In genomic region chr11:86035164-86035563, GRCh38 we compare ENCODE assay signal across 17 cellular contexts. TPM values are rescaled to one million over a fixed set of nuclear protein-coding genes. Genes with fewer than 3 reads are reported as not detected.
DNase-seq lines count a peak whose midpoint lies in the region; ATAC-seq, FAIRE-seq and TF ChIP-seq lines count a peak whose summit lies in the region.
"Had no signal": no experiment of that assay in that cellular context is flagged by ENCODE, and none has a peak within 500 bp of the region (broad histone marks: within the 10 kb centered on the region; RNA-seq: fewer than 3 reads in every experiment).

No MANE protein-coding gene starts in this region.

- H3K4me1 ChIP-seq in Caco-2 (peaks cover 31% of the 10 kb centered on the region), endodermal cell (ENCODE audit: control insufficient read depth, insufficient read depth, low read length) (no peaks in the 10 kb centered on the region), neutrophil (ENCODE audit: control insufficient read depth in 1 of 2, insufficient read depth in 1 of 2, low read depth in 1 of 2, low read length in 1 of 2) (peaks cover 10 to 31% of the 10 kb centered on the region in 2 experiments), gastroesophageal sphincter (peaks cover 2 to 74% (median 17%) of the 10 kb centered on the region in 3 donors), small intestine (ENCODE audit: control insufficient read depth in 2 of 2, insufficient read depth in 1 of 2, low read depth in 1 of 2, low read length in 1 of 2) (peaks cover 0 to 5% of the 10 kb centered on the region in 2 donors)

- TF ChIP-seq CTCF in Caco-2 (IDR thresholded peaks at IDR 0.05; ENCODE audit: insufficient read depth in 1 of 2, low read depth in 1 of 2, low read length in 1 of 2, severe bottlenecking in 1 of 2, unreplicated experiment in 1 of 2) (no peak), endodermal cell (conservative IDR thresholded peaks at IDR 0.05) (no peak), neutrophil (IDR thresholded peaks at IDR 0.05) (no peak), gastroesophageal sphincter (IDR thresholded peaks at IDR 0.05) (no peak)

- POLR2A ChIA-PET in Caco-2 (lab: Charles Lee), result interaction anchor here (0.7 kb wide), 1 partner anchor 94 kb away, joined by 14 read pairs; no protein-coding TSS in a partner anchor

- H3K27ac Mint-ChIP-seq in Caco-2 (ENCODE audit: unreplicated experiment) (peak overlapping the region; percentile 29), endodermal cell (peak overlapping the region; percentile 54)
- H3K27ac Mint-ChIP-seq: activated naive CD8-positive, alpha-beta T cell treated with anti-CD3 and anti-CD28 coated beads for 36 hours had no signal

- no peaks in the 10 kb centered on the region for H3K9me3 ChIP-seq in Caco-2
- no peaks in the 10 kb centered on the region for H3K9me3 ChIP-seq in endodermal cell (ENCODE audit: control insufficient read depth, low read length)
- H3K9me3 ChIP-seq in neutrophil, result no peaks in the 10 kb centered on the region
- H3K9me3 ChIP-seq in gastroesophageal sphincter, result no peaks in the 10 kb centered on the region
- no peaks in the 10 kb centered on the region for H3K9me3 ChIP-seq in small intestine (ENCODE audit: control insufficient read depth, low read depth)
- H3K9me3 ChIP-seq: Peyer's patch, SK-N-SH, suprapubic skin had no signal

- H3K4me3 Mint-ChIP-seq in Caco-2 (ENCODE audit: unreplicated experiment) (no peak overlapping the region), endodermal cell (no peak overlapping the region)
- H3K4me3 Mint-ChIP-seq: activated naive CD8-positive, alpha-beta T cell treated with anti-CD3 and anti-CD28 coated beads for 36 hours had no signal

- H3K27me3 Mint-ChIP-seq in Caco-2 (ENCODE audit: insufficient read depth, unreplicated experiment) (no peaks in the 10 kb centered on the region), endodermal cell (ENCODE audit: insufficient read depth) (no peaks in the 10 kb centered on the region)
- H3K27me3 Mint-ChIP-seq: activated naive CD8-positive, alpha-beta T cell treated with anti-CD3 and anti-CD28 coated beads for 36 hours had no signal

- BruUV-seq in Caco-2 (replicated peaks; lab: Mats Ljungman, UMichigan), result no TSS peak

- intact Hi-C loops in Caco-2 (cut with micrococcal nuclease; ENCODE audit: unreplicated experiment), result loop anchor here (2.0 kb wide), 1 partner anchor 184 kb away; no protein-coding TSS in a partner anchor

- H3K27ac ChIP-seq in endodermal cell (ENCODE audit: low read depth, low read length), result no peak overlapping the region
- peak overlapping the region; percentile 28 for H3K27ac ChIP-seq in neutrophil
- H3K27ac ChIP-seq in gastroesophageal sphincter, result no peak overlapping the region
- H3K27ac ChIP-seq in small intestine (ENCODE audit: low read depth in 1 of 2, low read length in 1 of 2), result no peak overlapping the region
- H3K27ac ChIP-seq: Peyer's patch, suprapubic skin had no signal

- H3K36me3 Mint-ChIP-seq in Caco-2 (ENCODE audit: insufficient read depth, unreplicated experiment) (peaks cover 57% of the 10 kb centered on the region), endodermal cell (ENCODE audit: low read depth) (peaks cover 13% of the 10 kb centered on the region)

- H3K27me3 ChIP-seq in Caco-2 (replicated peaks; ENCODE audit: control insufficient read depth, insufficient read depth, low read length) (no peaks in the 10 kb centered on the region), endodermal cell (ENCODE audit: control insufficient read depth, insufficient read depth, low read length, poor library complexity, severe bottlenecking) (no peaks in the 10 kb centered on the region), neutrophil (no peaks in the 10 kb centered on the region), gastroesophageal sphincter (no peaks in the 10 kb centered on the region), small intestine (ENCODE audit: control insufficient read depth in 2 of 2, insufficient read depth in 2 of 2, low read length in 2 of 2) (no peaks in the 10 kb centered on the region)
- H3K27me3 ChIP-seq: Peyer's patch, suprapubic skin had no signal

- no peak overlapping the region for H3K4me3 ChIP-seq in Caco-2 (ENCODE audit: low read depth, low read length)
- H3K4me3 ChIP-seq in endodermal cell (ENCODE audit: low read length), result no peak overlapping the region
- H3K4me3 ChIP-seq in neutrophil (ENCODE audit: low read depth in 1 of 2, low read length in 1 of 2), result no peak overlapping the region
- H3K4me3 ChIP-seq in gastroesophageal sphincter, result no peak overlapping the region
- no peak overlapping the region for H3K4me3 ChIP-seq in small intestine (ENCODE audit: low read depth in 1 of 2, low read length in 2 of 2)
- H3K4me3 ChIP-seq: Peyer's patch, suprapubic skin had no signal

- whole genome bisulfite sequencing in endodermal cell (ENCODE audit: insufficient coverage in 1 of 2, insufficient read length in 1 of 2), 2 experiments, result 80 to 93% methylated on average over 1 of the region's 1 CpG
- WGBS in gastroesophageal sphincter (ENCODE audit: low coverage in 1 of 2), 2 donors, result 67% methylated on average over 1 of the region's 1 CpG
- 51 to 59% (median 52%) methylated on average over 1 of the region's 1 CpG for WGBS in small intestine, 3 donors

- TF ChIP-seq EP300 in gastroesophageal sphincter (IDR thresholded peaks at IDR 0.05), result no peak

- ATAC-seq in HG02588 (IDR thresholded peaks at IDR 0.05; ENCODE audit: unreplicated experiment) (no peak), gastroesophageal sphincter (no peak)
- ATAC-seq: sciatic nerve had no signal

- no peak for DNase-seq in Caco-2
- DNase-seq in LHCN-M2 (ENCODE audit: low read depth), result peak; percentile 36
- no peak for DNase-seq in endodermal cell
- no peak for DNase-seq in small intestine
- DNase-seq in COR-L47 (lab: John Stamatoyannopoulos, UW), result no peak
- DNase-seq: activated CD4-positive, alpha-beta T cell treated with anti-CD3 and anti-CD28 coated beads, Interleukin-2, amount 50 U/mL, for 48 hours; activated naive CD8-positive, alpha-beta T cell treated with anti-CD3 and anti-CD28 coated beads for 36 hours; kidney glomerular epithelial cell; midbrain; NCI-H2171; Peyer's patch; SK-N-SH had no signal

- no peak for TF ChIP-seq POLR2A in gastroesophageal sphincter (IDR thresholded peaks at IDR 0.05)

- H3K4me1 Mint-ChIP-seq in Caco-2 (ENCODE audit: low read depth, unreplicated experiment), result peaks cover 54% of the 10 kb centered on the region
- H3K4me1 Mint-ChIP-seq in endodermal cell, result peaks cover 18% of the 10 kb centered on the region

- no peaks in the 10 kb centered on the region for H3K9me3 Mint-ChIP-seq in Caco-2 (ENCODE audit: unreplicated experiment)
- H3K9me3 Mint-ChIP-seq in endodermal cell, result no peaks in the 10 kb centered on the region
- H3K9me3 Mint-ChIP-seq: activated naive CD8-positive, alpha-beta T cell treated with anti-CD3 and anti-CD28 coated beads for 36 hours had no signal

- no peak for FAIRE-seq in small intestine (lab: Jason Lieb, UNC)

- CTCF ChIA-PET in Caco-2 (lab: Charles Lee), result interaction anchor here (0.6 kb wide), 1 partner anchor 180 kb away, joined by 3 read pairs; the partner anchor contains the start of gene CCDC83

- H3K9ac ChIP-seq in endodermal cell (ENCODE audit: extremely low read depth, low read length, poor library complexity, severe bottlenecking), result no peak overlapping the region
- H3K9ac ChIP-seq: SK-N-SH had no signal

- H3K36me3 ChIP-seq in Caco-2 (ENCODE audit: control insufficient read depth, insufficient read depth, low read length) (no peaks in the 10 kb centered on the region), endodermal cell (ENCODE audit: control insufficient read depth, insufficient read depth, low read length) (peaks cover 24% of the 10 kb centered on the region), neutrophil (peaks cover 25% of the 10 kb centered on the region), gastroesophageal sphincter (peaks cover 0 to 10% of the 10 kb centered on the region in 2 donors), small intestine (ENCODE audit: control insufficient read depth in 2 of 2, insufficient read depth in 2 of 2, low read length in 2 of 2) (peaks cover 0 to 4% of the 10 kb centered on the region in 2 donors)

RNA-seq across cellular contexts. Expression of gene PICALM, which starts 33.7 kb away (rescaled TPM):
- total RNA-seq in Caco-2 (2022) (321 and 331 TPM in 2 replicates), LHCN-M2 (2014; rRNA removed) (168 and 186 TPM in 2 replicates), endodermal cell (100 to 1,000 TPM; 120 to 129 TPM), gastroesophageal sphincter (100 to 1,000 TPM; 237 to 286 (median 263) TPM)
- polyA plus RNA-seq in LHCN-M2 (2012), result 119 TPM
- 126 TPM for polyA plus RNA-seq in endodermal cell (2013, experiment 1 of 2)
- polyA plus RNA-seq in endodermal cell (2013, experiment 2 of 2), result 130 TPM
- polyA plus RNA-seq in small intestine, result 100 to 1,000 TPM in 2 of 3 donors, 10 to 100 TPM in 1; 88.8 to 127 (median 106) TPM
